Comparison of ENCODE assay signal across 1 cellular context in genomic region chr6:106363401-106364138, GRCh38.
TF ChIP-seq lines count a peak whose summit lies in the region.

No MANE protein-coding gene starts in this region.

TF ChIP-seq in HCT116, 20 proteins besides CTCF, POLR2A, EP300 and RAD21 (continued from another document):
- TF ChIP-seq ZBTB33 (IDR thresholded peaks at IDR 0.05; ENCODE audit: extremely low read depth, insufficient replicate concordance, low read length) (no peak), SP1 (IDR thresholded peaks at IDR 0.05; ENCODE audit: low read depth) (no peak), CEBPB (IDR thresholded peaks at IDR 0.05; ENCODE audit: low read depth) (no peak), ELF1 (IDR thresholded peaks at IDR 0.05; ENCODE audit: borderline replicate concordance, low read depth) (no peak), ZNF274 (IDR thresholded peaks at IDR 0.05; ENCODE audit: low read depth, low read length) (no peak), EZH2 (IDR thresholded peaks at IDR 0.05) (no peak), MAX (IDR thresholded peaks at IDR 0.05) (no peak), YY1 (IDR thresholded peaks at IDR 0.05; ENCODE audit: extremely low read depth, insufficient replicate concordance, low read depth, low read length) (no peak), FOSL1 (IDR thresholded peaks at IDR 0.05; ENCODE audit: low read depth) (no peak)
